Comparison of ENCODE assay signal across 13 cellular contexts in genomic region chr14:38948171-38948570, GRCh38.
DNase-seq lines count a peak whose midpoint lies in the region; ATAC-seq, FAIRE-seq and TF ChIP-seq lines count a peak whose summit lies in the region.
"Had no signal": no experiment of that assay in that cellular context is flagged by ENCODE, and none has a peak within 500 bp of the region (broad histone marks: within the 10 kb centered on the region; RNA-seq: fewer than 3 reads in every experiment).

No MANE protein-coding gene starts in this region.

- peak; percentile 77 for DNase-seq in AG10803 (ENCODE audit: low read depth)
- DNase-seq in M059J (ENCODE audit: low read depth): peak; percentile 93
- DNase-seq in cardiac fibroblast (ENCODE audit: low read depth in 2 of 2): peak; percentile 22 to 69
- no peak for DNase-seq in HTR-8/SVneo (ENCODE audit: insufficient read length, low spot score)
- DNase-seq in lower leg skin (ENCODE audit: low spot score in 2 of 2): no peak
- no peak for DNase-seq in aorta
- no peak for DNase-seq in H7
- DNase-seq: activated T-cell treated with anti-CD3 and anti-CD28 coated beads for 4 hours; NCI-H2081 treated with DMSO at 0.1 percent for 48 hours; small intestine; stimulated activated naive CD8-positive, alpha-beta T cell treated with anti-CD3 and anti-CD28 coated beads, Interleukin-15, Interleukin-2, amounts not matched to agents 100 U/mL and 50 U/mL, for 24 hours had no signal

- intact Hi-C loops in lower leg skin (cut with DNase I; ENCODE audit: low total_unique reads) (no loop called here), aorta (cut with DNase I) (no loop called here)

- H3K36me3 ChIP-seq in aorta (ENCODE audit: control insufficient read depth in 1 of 2, insufficient read depth in 2 of 2, low read length in 1 of 2): no peaks in the 10 kb centered on the region
- no peaks in the 10 kb centered on the region for H3K36me3 ChIP-seq in H7 (replicated peaks; ENCODE audit: control insufficient read depth, insufficient read depth, low read length)
- H3K36me3 ChIP-seq: neutrophil had no signal

- TF ChIP-seq CTCF in AG10803 (conservative IDR thresholded peaks at IDR 0.05; ENCODE audit: low read length): no peak
- no peak for TF ChIP-seq CTCF in cardiac fibroblast (IDR thresholded peaks at IDR 0.05; ENCODE audit: low read depth, low read length)
- no peak for TF ChIP-seq CTCF in lower leg skin (IDR thresholded peaks at IDR 0.05)

- H3K27me3 ChIP-seq in layer of hippocampus (ENCODE audit: control insufficient read depth, insufficient read depth, low read length) (no peaks in the 10 kb centered on the region), aorta (ENCODE audit: control insufficient read depth in 1 of 2, insufficient read depth in 2 of 2, low read length in 1 of 2) (no peaks in the 10 kb centered on the region), H7 (ENCODE audit: control insufficient read depth, insufficient read depth, low read length) (no peaks in the 10 kb centered on the region)
- H3K27me3 ChIP-seq: neutrophil had no signal

- H3K4me3 ChIP-seq in AG10803 (ENCODE audit: low read length): no peak overlapping the region
- H3K4me3 ChIP-seq in cardiac fibroblast (replicated peaks in 1 of 2; ENCODE audit: low read depth in 2 of 2, low read length in 2 of 2): no peak overlapping the region
- no peak overlapping the region for H3K4me3 ChIP-seq in lower leg skin (ENCODE audit: low read depth, poor library complexity, severe bottlenecking)
- H3K4me3 ChIP-seq in aorta (ENCODE audit: low read length in 2 of 2): no peak overlapping the region
- H3K4me3 ChIP-seq in H7 (ENCODE audit: insufficient read depth, low read depth, low read length): no peak overlapping the region

- H3K27ac ChIP-seq in layer of hippocampus (ENCODE audit: low read depth, low read length) (peak overlapping the region; percentile 85), aorta (ENCODE audit: low read depth in 1 of 2, low read length in 2 of 2) (no peak overlapping the region)
- H3K27ac ChIP-seq: neutrophil had no signal

- no peak for ATAC-seq in aorta (ENCODE audit: low FRiP score)
- ATAC-seq: stimulated activated naive CD8-positive, alpha-beta T cell treated with anti-CD3 and anti-CD28 coated beads, Interleukin-15, Interleukin-2, amounts not matched to agents 100 U/mL and 50 U/mL, for 24 hours had no signal

- no peaks in the 10 kb centered on the region for H3K4me1 ChIP-seq in aorta (ENCODE audit: control insufficient read depth in 1 of 2, insufficient read depth in 2 of 2, low read length in 2 of 2)

- no peak for FAIRE-seq in HTR-8/SVneo (lab: Jason Lieb, UNC)
- FAIRE-seq: small intestine had no signal

- WGBS in lower leg skin, 2 donors: 44 to 70% methylated on average over 1 of the region's 1 CpG
- WGBS in aorta, 2 donors: 86 to 96% methylated on average over 1 of the region's 1 CpG

- no peaks in the 10 kb centered on the region for H3K9me3 ChIP-seq in aorta (ENCODE audit: control insufficient read depth, low read length)
- H3K9me3 ChIP-seq: neutrophil had no signal

- no peak for TF ChIP-seq POLR2A in lower leg skin (IDR thresholded peaks at IDR 0.05)

Comparison
In these comparisons a context has a peak if more than half of its experiments do, and no peak if none do; other contexts are left out.
1. DNase-seq: peak in AG10803 (single experiment), M059J (single experiment) and cardiac fibroblast (2 of 2); none in HTR-8/SVneo (single experiment), lower leg skin (0 of 2), aorta (0 of 2) and H7 (single experiment).